In the genomic region with DNA sequence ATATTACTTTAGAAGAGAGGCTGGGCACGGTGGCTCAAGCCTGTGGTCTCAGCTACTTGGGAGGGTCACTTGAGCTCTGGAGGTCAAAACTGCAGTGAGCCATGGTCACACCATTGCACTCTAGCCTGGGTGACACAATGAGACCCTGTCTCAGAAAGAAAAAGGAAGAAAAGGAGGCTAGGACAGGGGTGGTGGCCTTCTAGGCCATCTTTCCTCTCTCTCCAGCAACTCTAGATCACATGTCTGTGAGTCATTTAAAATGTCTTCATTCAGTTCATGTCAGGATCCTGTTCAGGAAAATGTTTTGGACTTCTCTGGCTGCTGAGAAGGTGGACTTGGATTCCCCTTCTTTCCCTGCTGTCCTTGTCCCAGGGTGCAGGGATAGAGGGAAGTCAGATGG, we compare ENCODE assay signal across 2 cellular contexts.
TF ChIP-seq lines count a peak whose summit lies in the region.

No MANE protein-coding gene starts in this region.

TF ChIP-seq in SK-N-SH treated with all-trans-retinoic acid at 6 μM for 48 hours, 23 proteins besides CTCF, POLR2A, EP300 and RAD21 (continued from another document):
- TF ChIP-seq, protein P1, sequence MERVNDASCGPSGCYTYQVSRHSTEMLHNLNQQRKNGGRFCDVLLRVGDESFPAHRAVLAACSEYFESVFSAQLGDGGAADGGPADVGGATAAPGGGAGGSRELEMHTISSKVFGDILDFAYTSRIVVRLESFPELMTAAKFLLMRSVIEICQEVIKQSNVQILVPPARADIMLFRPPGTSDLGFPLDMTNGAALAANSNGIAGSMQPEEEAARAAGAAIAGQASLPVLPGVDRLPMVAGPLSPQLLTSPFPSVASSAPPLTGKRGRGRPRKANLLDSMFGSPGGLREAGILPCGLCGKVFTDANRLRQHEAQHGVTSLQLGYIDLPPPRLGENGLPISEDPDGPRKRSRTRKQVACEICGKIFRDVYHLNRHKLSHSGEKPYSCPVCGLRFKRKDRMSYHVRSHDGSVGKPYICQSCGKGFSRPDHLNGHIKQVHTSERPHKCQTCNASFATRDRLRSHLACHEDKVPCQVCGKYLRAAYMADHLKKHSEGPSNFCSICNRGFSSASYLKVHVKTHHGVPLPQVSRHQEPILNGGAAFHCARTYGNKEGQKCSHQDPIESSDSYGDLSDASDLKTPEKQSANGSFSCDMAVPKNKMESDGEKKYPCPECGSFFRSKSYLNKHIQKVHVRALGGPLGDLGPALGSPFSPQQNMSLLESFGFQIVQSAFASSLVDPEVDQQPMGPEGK (CRISPR knock-in tag; IDR thresholded peaks at IDR 0.05; ENCODE audit: borderline replicate concordance): no peak
- no peak for TF ChIP-seq ISL1 (CRISPR knock-in tag; IDR thresholded peaks at IDR 0.05)
- TF ChIP-seq, protein P2, sequence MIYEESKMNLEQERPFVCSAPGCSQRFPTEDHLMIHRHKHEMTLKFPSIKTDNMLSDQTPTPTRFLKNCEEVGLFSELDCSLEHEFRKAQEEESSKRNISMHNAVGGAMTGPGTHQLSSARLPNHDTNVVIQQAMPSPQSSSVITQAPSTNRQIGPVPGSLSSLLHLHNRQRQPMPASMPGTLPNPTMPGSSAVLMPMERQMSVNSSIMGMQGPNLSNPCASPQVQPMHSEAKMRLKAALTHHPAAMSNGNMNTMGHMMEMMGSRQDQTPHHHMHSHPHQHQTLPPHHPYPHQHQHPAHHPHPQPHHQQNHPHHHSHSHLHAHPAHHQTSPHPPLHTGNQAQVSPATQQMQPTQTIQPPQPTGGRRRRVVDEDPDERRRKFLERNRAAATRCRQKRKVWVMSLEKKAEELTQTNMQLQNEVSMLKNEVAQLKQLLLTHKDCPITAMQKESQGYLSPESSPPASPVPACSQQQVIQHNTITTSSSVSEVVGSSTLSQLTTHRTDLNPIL (CRISPR knock-in tag; IDR thresholded peaks at IDR 0.05; ENCODE audit: low read depth): no peak
- TF ChIP-seq ZFP30 (CRISPR knock-in tag; IDR thresholded peaks at IDR 0.05): no peak
- no peak for TF ChIP-seq GLIS3 (CRISPR knock-in tag; IDR thresholded peaks at IDR 0.05)

TF ChIP-seq in SK-N-SH, 30 proteins besides CTCF, POLR2A, EP300 and RAD21 (continued from another document):
- TF ChIP-seq EZH2phosphoT487 (IDR thresholded peaks at IDR 0.05; ENCODE audit: borderline replicate concordance, low read depth) (no peak), FOXJ3 (CRISPR knock-in tag; IDR thresholded peaks at IDR 0.05) (no peak), FOSL2 (IDR thresholded peaks at IDR 0.05; ENCODE audit: borderline replicate concordance, low read depth) (no peak), FOXM1 (IDR thresholded peaks at IDR 0.05; ENCODE audit: low read depth) (no peak), SIN3A (IDR thresholded peaks at IDR 0.05; ENCODE audit: borderline replicate concordance, low read depth, low read length) (no peak), RFX5 (IDR thresholded peaks at IDR 0.05; ENCODE audit: low read length) (no peak), CHD2 (IDR thresholded peaks at IDR 0.05; ENCODE audit: low read length, partially characterized antibody) (no peak), NRF1 (IDR thresholded peaks at IDR 0.05; ENCODE audit: low read depth, low read length) (no peak)
